Comparison of ENCODE assay signal across 24 cellular contexts in genomic region chr18:3329871-3330270, GRCh38.
DNase-seq lines count a peak whose midpoint lies in the region; ATAC-seq and TF ChIP-seq lines count a peak whose summit lies in the region.
"Had no signal": no experiment of that assay in that cellular context is flagged by ENCODE, and none has a peak within 500 bp of the region (broad histone marks: within the 10 kb centered on the region; RNA-seq: fewer than 3 reads in every experiment).

No MANE protein-coding gene starts in this region.

- H3K9me3 ChIP-seq in HUES6 (ENCODE audit: control insufficient read depth, insufficient read depth, low read depth, low read length), result no peaks in the 10 kb centered on the region
- H3K9me3 ChIP-seq in smooth muscle cell (replicated peaks; ENCODE audit: low read depth), result no peaks in the 10 kb centered on the region
- H3K9me3 ChIP-seq in thyroid gland, result no peaks in the 10 kb centered on the region
- H3K9me3 ChIP-seq: BLaER1, Peyer's patch, SJSA1 had no signal

- H3K27me3 ChIP-seq in HUES6 (ENCODE audit: control insufficient read depth, insufficient read depth, low read length) (no peaks in the 10 kb centered on the region), smooth muscle cell (ENCODE audit: low read depth) (no peaks in the 10 kb centered on the region), thyroid gland (no peaks in the 10 kb centered on the region)
- H3K27me3 ChIP-seq: BLaER1, Peyer's patch, SJSA1 had no signal

- DNase-seq in DMS53 (lab: John Stamatoyannopoulos, UW) (peak; percentile 36), DMS53 treated with DMSO at 0.1 percent for 48 hours (lab: John Stamatoyannopoulos, UW; ENCODE audit: unreplicated experiment) (no peak), epithelial cell of prostate (ENCODE audit: low read depth, low spot score) (no peak), smooth muscle cell (lab: John Stamatoyannopoulos, UW; ENCODE audit: unreplicated experiment) (no peak), thyroid gland (no peak), DMS79 treated with DMSO at 0.1 percent for 48 hours (lab: John Stamatoyannopoulos, UW) (no peak)
- DNase-seq: ACHN; Calu3; CD8-positive, alpha-beta T cell; DND-41; GDM1; Kasumi-1; NCI-H1694; NCI-H2081 treated with DMSO at 0.1 percent for 48 hours; NCI-H2171 treated with DMSO at 0.1 percent for 48 hours; NCI-H446 treated with DMSO at 0.1 percent for 48 hours; NCI-H69; Peyer's patch; T-helper 1 cell had no signal

- no peaks in the 10 kb centered on the region for H3K36me3 ChIP-seq in HUES6 (ENCODE audit: control insufficient read depth, insufficient read depth, low read length)
- no peaks in the 10 kb centered on the region for H3K36me3 ChIP-seq in smooth muscle cell (ENCODE audit: low read depth)
- no peaks in the 10 kb centered on the region for H3K36me3 ChIP-seq in thyroid gland
- H3K36me3 ChIP-seq: BLaER1, Peyer's patch, SJSA1 had no signal

- H2AFZ ChIP-seq in smooth muscle cell (ENCODE audit: low read depth), result no peak overlapping the region

- intact Hi-C loops in thyroid gland (cut with DNase I), result no loop called here

- peak overlapping the region; percentile 47 for H3K9ac ChIP-seq in HUES6 (ENCODE audit: low read length)
- H3K9ac ChIP-seq in smooth muscle cell (ENCODE audit: low read depth), result no peak overlapping the region
- H3K9ac ChIP-seq: BLaER1 had no signal

- no peak overlapping the region for H3K4me2 ChIP-seq in smooth muscle cell
- H3K4me2 ChIP-seq: BLaER1 had no signal

- no peak overlapping the region for H3K4me3 ChIP-seq in HUES6 (ENCODE audit: low read depth, low read length)
- no peak overlapping the region for H3K4me3 ChIP-seq in smooth muscle cell
- H3K4me3 ChIP-seq in thyroid gland (replicated peaks in 1 of 3), result no peak overlapping the region
- H3K4me3 ChIP-seq: BLaER1, Peyer's patch, SJSA1 had no signal

- H3K4me1 ChIP-seq in HUES6 (ENCODE audit: control insufficient read depth, insufficient read depth, low read length), result peaks cover 19% of the 10 kb centered on the region
- H3K4me1 ChIP-seq in smooth muscle cell (ENCODE audit: low read depth), result no peaks in the 10 kb centered on the region
- peaks cover 0 to 16% of the 10 kb centered on the region in 2 donors for H3K4me1 ChIP-seq in thyroid gland
- H3K4me1 ChIP-seq: BLaER1, Peyer's patch, SJSA1 had no signal

- TF ChIP-seq CTCF in smooth muscle cell (IDR thresholded peaks at IDR 0.05; ENCODE audit: borderline replicate concordance, insufficient read depth, poor library complexity, severe bottlenecking) (no peak), thyroid gland (IDR thresholded peaks at IDR 0.05) (no peak)

- H3K27ac ChIP-seq in HUES6 (ENCODE audit: low read depth, low read length) (peak overlapping the region; percentile 38; the same call in 1 of the 2 replicates), epithelial cell of prostate (peak overlapping the region; percentile 79), smooth muscle cell (ENCODE audit: low read depth) (peak overlapping the region; percentile 39), thyroid gland (no peak overlapping the region)
- H3K27ac ChIP-seq: 22Rv1, BLaER1, Peyer's patch, SJSA1 had no signal

- H4K20me1 ChIP-seq in smooth muscle cell (ENCODE audit: low read depth), result no peaks in the 10 kb centered on the region
- H4K20me1 ChIP-seq: BLaER1 had no signal

- H3F3A ChIP-seq in smooth muscle cell (ENCODE audit: low read depth), result no peaks in the 10 kb centered on the region

- no peaks in the 10 kb centered on the region for H3K79me2 ChIP-seq in smooth muscle cell (ENCODE audit: low read depth)

- no peak for TF ChIP-seq POLR2A in thyroid gland (IDR thresholded peaks at IDR 0.05)

- no peak for ATAC-seq in GM21786 (IDR thresholded peaks at IDR 0.05; ENCODE audit: unreplicated experiment)
- ATAC-seq: CD8-positive, alpha-beta T cell had no signal

Comparison
In these comparisons a context has a peak if more than half of its experiments do, and no peak if none do; other contexts are left out.
1. H3K27ac ChIP-seq: peak in HUES6 (single experiment), epithelial cell of prostate (single experiment) and smooth muscle cell (single experiment); none in thyroid gland (0 of 3).